Comparison of ENCODE assay signal across 9 cellular contexts in genomic region chr5:135834639-135835529, GRCh38. TPM values are rescaled to one million over a fixed set of nuclear protein-coding genes. Genes with fewer than 3 reads are reported as not detected.
DNase-seq lines count a peak whose midpoint lies in the region; ATAC-seq, FAIRE-seq and TF ChIP-seq lines count a peak whose summit lies in the region.
"Had no signal": no experiment of that assay in that cellular context is flagged by ENCODE, and none has a peak within 500 bp of the region (broad histone marks: within the 10 kb centered on the region; RNA-seq: fewer than 3 reads in every experiment).

SLC25A48 (plus strand) TSS chr5:135834663; CDS start chr5:135834848, 185 bp downstream.

- peaks cover 57% of the 10 kb centered on the region for H3K27me3 ChIP-seq in PC-9 (ENCODE audit: insufficient read depth, low read depth)

- H3K9me3 Mint-ChIP-seq in nephron progenitor cell: peaks cover 27% of the 10 kb centered on the region

- H3K4me3 ChIP-seq in PC-9: no peak within 1 kb of the TSS

- no peak for ATAC-seq in GM21717 (IDR thresholded peaks at IDR 0.05; ENCODE audit: unreplicated experiment)

- H3K27ac ChIP-seq in PC-9: no peak within 1 kb of the TSS

- POLR2A ChIA-PET in PC-9 (lab: Charles Lee; ENCODE audit: unreplicated experiment): no interaction called here

- no peak within 1 kb of the TSS for H3K4me2 ChIP-seq in PC-9

- BruUV-seq in PC-9 (replicated peaks; lab: Mats Ljungman, UMichigan): no TSS peak

- CTCF ChIA-PET in PC-9 (lab: Charles Lee): no interaction called here

- no peaks in the 10 kb centered on the region for H3K9me3 ChIP-seq in PC-9 (ENCODE audit: insufficient read depth, low read depth)

- H3K4me3 Mint-ChIP-seq in nephron progenitor cell: peak within 1 kb of the TSS; percentile 84
- H3K4me3 Mint-ChIP-seq: activated naive CD4-positive, alpha-beta T cell treated with anti-CD3 and anti-CD28 coated beads, Interleukin-2, amount 50 U/mL, for 24 hours had no signal

- H3F3A ChIP-seq in PC-9 (ENCODE audit: insufficient read depth, low read depth): no peaks in the 10 kb centered on the region

- H3K36me3 Mint-ChIP-seq in nephron progenitor cell (ENCODE audit: low read depth): peaks cover 6% of the 10 kb centered on the region
- H3K36me3 Mint-ChIP-seq: activated naive CD4-positive, alpha-beta T cell treated with anti-CD3 and anti-CD28 coated beads, Interleukin-2, amount 50 U/mL, for 24 hours had no signal

- no peaks in the 10 kb centered on the region for H3K9me2 ChIP-seq in PC-9 (ENCODE audit: insufficient read depth)

- peak; percentile 9 for TF ChIP-seq CTCF in nephron progenitor cell (IDR thresholded peaks at IDR 0.05)
- TF ChIP-seq CTCF in PC-9 (conservative IDR thresholded peaks at IDR 0.05): no peak

- peaks cover 28% of the 10 kb centered on the region for H3K4me1 Mint-ChIP-seq in nephron progenitor cell
- H3K4me1 Mint-ChIP-seq: activated naive CD4-positive, alpha-beta T cell treated with anti-CD3 and anti-CD28 coated beads, Interleukin-2, amount 50 U/mL, for 24 hours had no signal

- DNase-seq in activated CD4-positive, alpha-beta T cell treated with anti-CD3 and anti-CD28 coated beads for 24 hours (ENCODE audit: low read depth in 2 of 2): peak; percentile 3 to 43
- no peak for DNase-seq in activated CD4-positive, alpha-beta T cell treated with anti-CD3 and anti-CD28 coated beads, Interleukin-2, amount 50 U/mL, for 1 hour
- peak; percentile 78 for DNase-seq in HTR-8/SVneo (ENCODE audit: insufficient read length, low spot score)
- DNase-seq in SK-N-DZ (ENCODE audit: low spot score): peak; percentile 47
- peak; percentile 15 for DNase-seq in fibroblast of gingiva (ENCODE audit: low read depth)
- peak; percentile 86 for DNase-seq in nephron progenitor cell
- no peak for DNase-seq in PC-9

- no peak within 1 kb of the TSS for H2AFZ ChIP-seq in PC-9

- no peaks in the 10 kb centered on the region for H3K4me1 ChIP-seq in PC-9 (replicated peaks; ENCODE audit: insufficient read depth)

- no peaks in the 10 kb centered on the region for H3K36me3 ChIP-seq in PC-9 (ENCODE audit: low read depth)

- FAIRE-seq in HTR-8/SVneo (lab: Jason Lieb, UNC): peak; percentile 70

- no peak within 1 kb of the TSS for H3K27ac Mint-ChIP-seq in nephron progenitor cell
- H3K27ac Mint-ChIP-seq: activated naive CD4-positive, alpha-beta T cell treated with anti-CD3 and anti-CD28 coated beads, Interleukin-2, amount 50 U/mL, for 24 hours had no signal

- H3K27me3 Mint-ChIP-seq in nephron progenitor cell (ENCODE audit: low read depth, poor library complexity): peaks cover 91% of the 10 kb centered on the region

- H3K79me2 ChIP-seq in PC-9 (ENCODE audit: low read depth): no peaks in the 10 kb centered on the region

- H4K20me1 ChIP-seq in PC-9 (ENCODE audit: insufficient read depth): no peaks in the 10 kb centered on the region

- intact Hi-C loops in PC-9 (cut with micrococcal nuclease; ENCODE audit: unreplicated experiment): loop anchor here (5.0 kb wide), 1 partner anchor 273 kb away; no protein-coding TSS in a partner anchor

RNA-seq across cellular contexts. Expression of gene SLC25A48, which starts in this region (rescaled TPM):
- not detected in 2 replicates for polyA plus RNA-seq in SK-N-DZ (2014; cell fraction: cytosol; rRNA removed)
- not detected in 2 replicates for polyA plus RNA-seq in SK-N-DZ (2014; cell fraction: nucleus; rRNA removed)
- total RNA-seq in PC-9 (2021): not detected in 2 replicates

Comparison
In these comparisons a context has a peak if more than half of its experiments do, and no peak if none do; other contexts are left out.
1. DNase-seq: peak in activated CD4-positive, alpha-beta T cell treated with anti-CD3 and anti-CD28 coated beads for 24 hours (2 of 2), HTR-8/SVneo (single experiment), SK-N-DZ (single experiment), fibroblast of gingiva (single experiment) and nephron progenitor cell (single experiment); none in activated CD4-positive, alpha-beta T cell treated with anti-CD3 and anti-CD28 coated beads, Interleukin-2, amount 50 U/mL, for 1 hour (single experiment) and PC-9 (0 of 2).